ENCODE assay signal across 8 cellular contexts in the genomic region with DNA sequence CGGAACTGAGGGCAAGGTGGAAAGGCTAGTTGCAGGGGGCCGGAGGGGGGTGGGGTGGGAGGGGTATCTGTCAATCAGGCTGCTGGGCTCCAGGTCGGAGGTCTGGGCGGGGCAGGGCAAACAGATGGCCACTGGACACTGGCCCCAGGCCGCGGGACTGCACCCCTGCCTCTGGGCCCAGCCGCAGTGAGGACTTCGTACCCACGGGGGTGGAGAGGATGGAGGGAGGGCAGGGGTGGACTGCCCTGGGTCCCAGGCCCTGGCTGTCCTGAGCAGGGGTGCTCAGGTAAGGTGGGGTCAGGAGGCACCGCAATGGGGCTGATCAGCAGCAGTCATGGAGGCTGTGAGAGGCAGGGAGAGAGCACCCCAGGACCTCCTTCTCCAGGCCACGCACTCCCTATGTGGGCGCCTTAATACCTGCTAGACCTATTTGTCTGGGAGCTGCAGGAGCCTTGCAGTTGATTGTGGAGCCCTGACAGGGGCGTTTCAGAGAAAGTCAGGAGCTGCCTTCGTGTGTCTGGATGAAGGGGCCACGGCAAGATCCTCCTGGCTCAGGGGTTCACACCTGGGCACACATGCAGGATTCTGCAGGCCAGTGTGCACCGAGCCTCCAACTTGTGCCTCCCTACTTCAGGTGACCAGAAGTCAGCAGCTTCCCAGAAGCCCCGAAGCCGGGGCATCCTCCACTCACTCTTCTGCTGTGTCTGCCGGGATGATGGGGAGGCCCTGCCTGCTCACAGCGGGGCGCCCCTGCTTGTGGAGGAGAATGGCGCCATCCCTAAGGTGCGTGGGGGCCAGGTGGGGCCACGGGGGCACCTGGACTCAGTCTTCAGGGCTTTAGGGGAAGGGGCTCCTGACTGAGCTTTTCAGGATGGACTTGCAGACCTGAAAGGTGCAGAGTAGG. TPM values are rescaled to one million over a fixed set of nuclear protein-coding genes. Genes with fewer than 3 reads are reported as not detected.
DNase-seq lines count a peak whose midpoint lies in the region; ATAC-seq and TF ChIP-seq lines count a peak whose summit lies in the region.

No MANE protein-coding gene starts in this region.

- peak overlapping the region; percentile 94 for H3K4me3 Mint-ChIP-seq in osteocyte (ENCODE audit: unreplicated experiment)

- H3K27ac Mint-ChIP-seq in osteocyte (ENCODE audit: unreplicated experiment), result peak overlapping the region; percentile 18

- H3K9me3 Mint-ChIP-seq in osteocyte (ENCODE audit: unreplicated experiment), result no peaks in the 10 kb centered on the region

- no peak for TF ChIP-seq POLR2A in esophagus squamous epithelium (IDR thresholded peaks at IDR 0.05)

- H3K9me2 ChIP-seq in DOHH2 (replicated peaks; ENCODE audit: control insufficient read depth, low read length), result no peaks in the 10 kb centered on the region

- intact Hi-C loops in esophagus squamous epithelium (cut with DNase I), result loop anchor here (10.0 kb wide), 1 partner anchor 254 kb away; a partner anchor contains a TSS

- ATAC-seq in HG03521 (IDR thresholded peaks at IDR 0.05; ENCODE audit: unreplicated experiment), result no peak
- no peak for ATAC-seq in HG03565 (IDR thresholded peaks at IDR 0.05; ENCODE audit: unreplicated experiment)

- H3K79me2 ChIP-seq in DOHH2 (ENCODE audit: control insufficient read depth, low read length), result peaks cover 47% of the 10 kb centered on the region

- H3K4me1 ChIP-seq in DOHH2 (ENCODE audit: control insufficient read depth, low read length) (peaks cover 82% of the 10 kb centered on the region), SJCRH30 (peaks cover 12% of the 10 kb centered on the region; the same call in 1 of the 2 replicates), esophagus squamous epithelium (peaks cover 51 to 86% (median 56%) of the 10 kb centered on the region in 3 donors)

- peaks cover 15% of the 10 kb centered on the region for H3F3A ChIP-seq in DOHH2 (ENCODE audit: control insufficient read depth, insufficient read depth)

- no peaks in the 10 kb centered on the region for H3K27me3 Mint-ChIP-seq in osteocyte (ENCODE audit: unreplicated experiment)

- H3K27me3 ChIP-seq in DOHH2 (ENCODE audit: control insufficient read depth, low read length) (no peaks in the 10 kb centered on the region), SJCRH30 (no peaks in the 10 kb centered on the region), esophagus squamous epithelium (no peaks in the 10 kb centered on the region)

- H3K4me1 Mint-ChIP-seq in osteocyte (ENCODE audit: unreplicated experiment), result peaks cover 45% of the 10 kb centered on the region

- H3K4me3 ChIP-seq in DOHH2 (ENCODE audit: low read length) (peak overlapping the region; percentile 81), SJCRH30 (peak overlapping the region; percentile 82), esophagus squamous epithelium (peak overlapping the region; percentile 93 to 99 (median 97))

- H3K27ac ChIP-seq in DOHH2 (ENCODE audit: low read depth, low read length), result peak overlapping the region; percentile 77; the same call in 1 of the 2 replicates
- H3K27ac ChIP-seq in SJCRH30, result no peak overlapping the region; the same call in 1 of the 2 replicates
- H3K27ac ChIP-seq in esophagus squamous epithelium, result peak overlapping the region; percentile 99 to 100 (median 100)

- TF ChIP-seq CTCF in DOHH2 (IDR thresholded peaks at IDR 0.05; ENCODE audit: low read depth, low read length, poor library complexity, severe bottlenecking), result no peak
- TF ChIP-seq CTCF in esophagus squamous epithelium (IDR thresholded peaks at IDR 0.05), result no peak
- no peak for TF ChIP-seq CTCF in osteocyte (IDR thresholded peaks at IDR 0.05)

- H3K36me3 ChIP-seq in DOHH2 (ENCODE audit: control insufficient read depth, low read length) (peaks cover 49% of the 10 kb centered on the region), SJCRH30 (peaks cover 11% of the 10 kb centered on the region; the same call in 1 of the 2 replicates), esophagus squamous epithelium (peaks cover 24 to 43% (median 33%) of the 10 kb centered on the region in 3 donors)

- H3K9me3 ChIP-seq in DOHH2 (ENCODE audit: control insufficient read depth, insufficient read depth, low read length) (no peaks in the 10 kb centered on the region), SJCRH30 (replicated peaks) (no peaks in the 10 kb centered on the region), esophagus squamous epithelium (no peaks in the 10 kb centered on the region)

- peaks cover 14% of the 10 kb centered on the region for H3K36me3 Mint-ChIP-seq in osteocyte (ENCODE audit: unreplicated experiment)

- no peaks in the 10 kb centered on the region for H4K20me1 ChIP-seq in DOHH2 (ENCODE audit: control insufficient read depth, insufficient read depth, low read depth, low read length)

- 20% methylated on average over 1 of the region's 24 CpGs; no CpG with 5 or more reads in 1 of the 2 donors for WGBS in esophagus squamous epithelium, 2 donors

- DNase-seq in SJCRH30, result no peak
- no peak for DNase-seq in esophagus squamous epithelium (lab: John Stamatoyannopoulos, UW)
- DNase-seq in osteocyte (ENCODE audit: extremely low spot score, unreplicated experiment), result no peak
- DNase-seq in activated effector memory CD4-positive, alpha-beta T cell treated with anti-CD3 and anti-CD28 coated beads, Interleukin-2, amount 50 U/mL, for 16 hours, result no peak
- DNase-seq in SW480 (ENCODE audit: low spot score), result no peak

- H3K4me2 ChIP-seq in DOHH2 (ENCODE audit: low read length), result peak overlapping the region; percentile 78

RNA-seq across cellular contexts. Expression of a gene that starts 1.5 kb away (rescaled TPM):
- total RNA-seq in SJCRH30 (2014; rRNA removed; shearing (Covaris generic)), result 61.5 and 69.9 TPM in 2 replicates
- total RNA-seq in esophagus squamous epithelium (10 to 100 TPM; 47.3 to 87.4 (median 58.0) TPM), osteocyte (131 and 138 TPM in 2 replicates)

RNA-seq across cellular contexts. Expression of a gene that starts 17.7 kb away (rescaled TPM):
- 0.02 and 0.03 TPM in 2 replicates for total RNA-seq in SJCRH30 (2014; rRNA removed; shearing (Covaris generic))
- total RNA-seq in esophagus squamous epithelium, result not detected
- 0.57 TPM in 1 of 2 replicates, not detected in the other for total RNA-seq in osteocyte

RNA-seq across cellular contexts. Expression of a gene that starts 19.1 kb away (rescaled TPM):
- 0.35 and 0.36 TPM in 2 replicates for total RNA-seq in SJCRH30 (2014; rRNA removed; shearing (Covaris generic))
- total RNA-seq in esophagus squamous epithelium, result 10 to 100 TPM in 1 of 4 donors, 1 to 10 TPM in 3; 1.7 to 10.6 (median 8.7) TPM
- total RNA-seq in osteocyte, result 0.16 and 0.21 TPM in 2 replicates

RNA-seq across cellular contexts. Expression of a gene that starts 44.5 kb away (rescaled TPM):
- total RNA-seq in SJCRH30 (2014; rRNA removed; shearing (Covaris generic)), result not detected in 2 replicates
- not detected for total RNA-seq in esophagus squamous epithelium
- not detected in 2 replicates for total RNA-seq in osteocyte
